ENCODE assay signal across 8 cellular contexts in the genomic region with DNA sequence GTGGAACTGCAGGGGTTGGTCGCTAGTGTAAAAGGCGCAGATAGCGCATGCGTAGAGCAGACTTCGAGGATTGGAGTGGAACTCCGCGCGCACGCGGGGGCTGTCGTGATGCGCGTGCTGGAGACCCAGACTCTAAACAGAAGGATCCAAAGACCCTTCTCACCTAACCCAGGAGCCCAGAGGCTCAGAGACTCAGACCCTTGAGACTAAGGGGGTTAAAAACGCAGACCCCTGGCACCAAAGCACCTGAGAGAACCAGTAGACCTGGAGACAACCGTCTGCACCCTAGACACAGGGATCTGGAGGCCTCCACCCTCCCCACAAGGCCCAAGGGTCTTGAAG. TPM values are rescaled to one million over a fixed set of nuclear protein-coding genes. Genes with fewer than 3 reads are reported as not detected.
DNase-seq lines count a peak whose midpoint lies in the region; ATAC-seq and TF ChIP-seq lines count a peak whose summit lies in the region.

No MANE protein-coding gene starts in this region.

- no peaks in the 10 kb centered on the region for H3K36me3 ChIP-seq in kidney epithelial cell (ENCODE audit: control insufficient read depth, insufficient read depth, low read length)

- ATAC-seq in HG03280 (IDR thresholded peaks at IDR 0.05; ENCODE audit: unreplicated experiment), result peak; percentile 28
- peak; percentile 6 for ATAC-seq in activated naive CD8-positive, alpha-beta T cell treated with anti-CD3 and anti-CD28 coated beads, Interleukin-2, amount 50 U/mL, for 24 hours

- H3K27me3 ChIP-seq in kidney epithelial cell (ENCODE audit: control insufficient read depth, insufficient read depth, low read length), result peaks cover 5% of the 10 kb centered on the region

- peak overlapping the region; percentile 53 for H3K27ac ChIP-seq in temporal lobe (ENCODE audit: low read depth, low read length)

- H3K27me3 Mint-ChIP-seq in activated naive CD8-positive, alpha-beta T cell treated with anti-CD3 and anti-CD28 coated beads, Interleukin-2, amount 50 U/mL, for 24 hours, result peaks cover 2% of the 10 kb centered on the region

- peak overlapping the region; percentile 91 for H3K4me3 Mint-ChIP-seq in activated naive CD8-positive, alpha-beta T cell treated with anti-CD3 and anti-CD28 coated beads, Interleukin-2, amount 50 U/mL, for 24 hours

- peak; percentile 38 for DNase-seq in stimulated activated CD8-positive, alpha-beta memory T cell treated with anti-CD3 and anti-CD28 coated beads, Interleukin-12 subunit alpha, Interleukin-12 subunit beta, amount 100 ng/mL, for 24 hours (ENCODE audit: extremely low read depth)
- DNase-seq in stimulated activated CD8-positive, alpha-beta memory T cell treated with anti-CD3 and anti-CD28 coated beads, Interleukin-4, amount 100 ng/mL, for 48 hours, result no peak
- DNase-seq in activated naive CD8-positive, alpha-beta T cell treated with anti-CD3 and anti-CD28 coated beads, Interleukin-2, amount 50 U/mL, for 24 hours, result no peak
- no peak for DNase-seq in kidney epithelial cell (ENCODE audit: low read depth)
- no peak for DNase-seq in DMS 273 (lab: John Stamatoyannopoulos, UW; ENCODE audit: unreplicated experiment)
- no peak for DNase-seq in T1000 (lab: John Stamatoyannopoulos, UW)

- no peak for TF ChIP-seq CTCF in kidney epithelial cell (IDR thresholded peaks at IDR 0.05; ENCODE audit: insufficient read depth, low read length, poor library complexity, severe bottlenecking)

- H3K4me1 Mint-ChIP-seq in activated naive CD8-positive, alpha-beta T cell treated with anti-CD3 and anti-CD28 coated beads, Interleukin-2, amount 50 U/mL, for 24 hours, result peaks cover 37% of the 10 kb centered on the region

- H3K4me3 ChIP-seq in kidney epithelial cell (ENCODE audit: low read depth, low read length), result peak overlapping the region; percentile 79

- peak overlapping the region; percentile 91 for H3K27ac Mint-ChIP-seq in activated naive CD8-positive, alpha-beta T cell treated with anti-CD3 and anti-CD28 coated beads, Interleukin-2, amount 50 U/mL, for 24 hours

- H3K36me3 Mint-ChIP-seq in activated naive CD8-positive, alpha-beta T cell treated with anti-CD3 and anti-CD28 coated beads, Interleukin-2, amount 50 U/mL, for 24 hours (ENCODE audit: low read depth), result peaks cover 18% of the 10 kb centered on the region

- H3K9me3 Mint-ChIP-seq in activated naive CD8-positive, alpha-beta T cell treated with anti-CD3 and anti-CD28 coated beads, Interleukin-2, amount 50 U/mL, for 24 hours, result no peaks in the 10 kb centered on the region

RNA-seq across cellular contexts. Expression of a gene that starts 0.6 kb away (rescaled TPM):
- 19.1 and 23.6 TPM in 2 replicates for total RNA-seq in kidney epithelial cell
- 2.7 TPM for total RNA-seq in temporal lobe

RNA-seq across cellular contexts. Expression of a gene that starts 15.9 kb away (rescaled TPM):
- total RNA-seq in kidney epithelial cell (0.13 and 0.14 TPM in 2 replicates), temporal lobe (0.25 TPM)

RNA-seq across cellular contexts. Expression of a gene that starts 26.1 kb away (rescaled TPM):
- total RNA-seq in kidney epithelial cell (not detected in 2 replicates), temporal lobe (not detected)

RNA-seq across cellular contexts. Expression of a gene that starts 33.3 kb away (rescaled TPM):
- total RNA-seq in kidney epithelial cell (not detected in 2 replicates), temporal lobe (0.49 TPM)

RNA-seq across cellular contexts. Expression of a gene that starts 43.9 kb away (rescaled TPM):
- total RNA-seq in kidney epithelial cell, result 0.08 and 0.21 TPM in 2 replicates
- total RNA-seq in temporal lobe, result not detected
